9 cellular contexts compared by ENCODE assay signal in genomic region chr6:30130887-30131862, GRCh38. TPM values are rescaled to one million over a fixed set of nuclear protein-coding genes. Genes with fewer than 3 reads are reported as not detected.
A peak's percentile ranks its signal among the peaks of the same experiment; 100 is the strongest.
DNase-seq lines count a peak whose midpoint lies in the region; ATAC-seq and TF ChIP-seq lines count a peak whose summit lies in the region.
"Had no signal": no experiment of that assay in that cellular context is flagged by ENCODE, and none has a peak within 500 bp of the region (broad histone marks: within the 10 kb centered on the region; RNA-seq: fewer than 3 reads in every experiment).

No MANE protein-coding gene starts in this region.

- H3K4me3 Mint-ChIP-seq in activated CD4-positive, alpha-beta T cell treated with anti-CD3 and anti-CD28 coated beads, Interleukin-2, amount 10 ng/mL, durations not matched to agents 24 days and 14 days: peak overlapping the region; percentile 2

- peak overlapping the region in 1 of 2 donors; percentile 72 for H3K9ac ChIP-seq in colonic mucosa (ENCODE audit: low read depth in 2 of 2, low read length in 2 of 2)

- ATAC-seq in HG02938 (IDR thresholded peaks at IDR 0.05; ENCODE audit: unreplicated experiment) (peak; percentile 65), left lung (peak; percentile 91), GM21737 (IDR thresholded peaks at IDR 0.05; ENCODE audit: unreplicated experiment) (no peak)

- H3K36me3 Mint-ChIP-seq in activated CD4-positive, alpha-beta T cell treated with anti-CD3 and anti-CD28 coated beads, Interleukin-2, amount 10 ng/mL, durations not matched to agents 24 days and 14 days (ENCODE audit: low read depth): no peaks in the 10 kb centered on the region

- H3K9me3 ChIP-seq in colonic mucosa: no peaks in the 10 kb centered on the region
- H3K9me3 ChIP-seq in left lung: no peaks in the 10 kb centered on the region

- H3K27me3 ChIP-seq in colonic mucosa (no peaks in the 10 kb centered on the region), left lung (peaks cover 25 to 83% of the 10 kb centered on the region in 2 donors)

- H3K27ac ChIP-seq in colonic mucosa (peak overlapping the region; percentile 84), left lung (peak overlapping the region in 1 of 2 donors; percentile 34)

- H3K36me3 ChIP-seq in colonic mucosa (no peaks in the 10 kb centered on the region), left lung (no peaks in the 10 kb centered on the region)

- H3K4me1 ChIP-seq in colonic mucosa (peaks cover 6% of the 10 kb centered on the region), left lung (peaks cover 0 to 12% of the 10 kb centered on the region in 2 donors)

- H3K9me3 Mint-ChIP-seq in activated CD4-positive, alpha-beta T cell treated with anti-CD3 and anti-CD28 coated beads, Interleukin-2, amount 10 ng/mL, durations not matched to agents 24 days and 14 days: no peaks in the 10 kb centered on the region

- no peak overlapping the region for H3K27ac Mint-ChIP-seq in activated CD4-positive, alpha-beta T cell treated with anti-CD3 and anti-CD28 coated beads, Interleukin-2, amount 10 ng/mL, durations not matched to agents 24 days and 14 days

- no peak overlapping the region for H3K4me3 ChIP-seq in colonic mucosa
- H3K4me3 ChIP-seq in left lung: no peak overlapping the region

- peaks cover 19% of the 10 kb centered on the region for H3K4me1 Mint-ChIP-seq in activated CD4-positive, alpha-beta T cell treated with anti-CD3 and anti-CD28 coated beads, Interleukin-2, amount 10 ng/mL, durations not matched to agents 24 days and 14 days

- TF ChIP-seq CTCF in colonic mucosa (IDR thresholded peaks at IDR 0.05): peak; percentile 97
- TF ChIP-seq CTCF in left lung (IDR thresholded peaks at IDR 0.05): peak; percentile 88 to 99

- peaks cover 60% of the 10 kb centered on the region for H3K27me3 Mint-ChIP-seq in activated CD4-positive, alpha-beta T cell treated with anti-CD3 and anti-CD28 coated beads, Interleukin-2, amount 10 ng/mL, durations not matched to agents 24 days and 14 days

- intact Hi-C loops in activated CD4-positive, alpha-beta T cell treated with anti-CD3 and anti-CD28 coated beads, Interleukin-2, amount 10 ng/mL, durations not matched to agents 24 days and 14 days (cut with micrococcal nuclease): loop anchor here (1.0 to 2.0 kb wide), 3 partner anchors 28 to 282 kb away; no protein-coding TSS in a partner anchor
- intact Hi-C loops in colonic mucosa (cut with DNase I): loop anchor here (2.0 kb wide), 1 partner anchor 26 kb away; no protein-coding TSS in a partner anchor
- intact Hi-C loops in left lung (cut with DNase I): no loop called here

- DNase-seq in EL (peak; percentile 80), NCI-H69 (lab: John Stamatoyannopoulos, UW) (peak; percentile 90), colonic mucosa (peak; percentile 78), left lung (peak in 1 of 2 donors; percentile 67)
- DNase-seq in activated CD4-positive, alpha-beta T cell treated with anti-CD3 and anti-CD28 coated beads, Interleukin-2, amount 10 ng/mL, durations not matched to agents 24 days and 14 days: peak; percentile 91
- peak; percentile 26 to 66 for DNase-seq in stimulated activated CD4-positive, alpha-beta T cell treated with anti-CD3 and anti-CD28 coated beads, Interleukin-4, amount 100 ng/mL, for 4 hours

RNA-seq across cellular contexts. Expression of gene TRIM40, which starts 4.8 kb away (rescaled TPM):
- not detected in 2 replicates for total RNA-seq in activated CD4-positive, alpha-beta T cell treated with anti-CD3 and anti-CD28 coated beads, Interleukin-2, amount 10 ng/mL, durations not matched to agents 24 days and 14 days
- total RNA-seq in colonic mucosa (10 to 100 TPM; 10.7 to 17.0 TPM), left lung (not detected)

RNA-seq across cellular contexts. Expression of gene TRIM31, which starts 18.3 kb away (rescaled TPM):
- 0.09 TPM in 1 of 2 replicates, not detected in the other for total RNA-seq in activated CD4-positive, alpha-beta T cell treated with anti-CD3 and anti-CD28 coated beads, Interleukin-2, amount 10 ng/mL, durations not matched to agents 24 days and 14 days
- total RNA-seq in colonic mucosa (10 to 100 TPM; 44.4 to 51.2 TPM), left lung (under 1 TPM; 0.39 to 0.99 TPM)

RNA-seq across cellular contexts. Expression of gene TRIM10, which starts 29.8 kb away (rescaled TPM):
- total RNA-seq in activated CD4-positive, alpha-beta T cell treated with anti-CD3 and anti-CD28 coated beads, Interleukin-2, amount 10 ng/mL, durations not matched to agents 24 days and 14 days: 0.07 and 0.09 TPM in 2 replicates
- total RNA-seq in colonic mucosa: 1 to 10 TPM; 3.8 to 3.9 TPM
- not detected for total RNA-seq in left lung

RNA-seq across cellular contexts. Expression of gene TRIM15, which starts 32.2 kb away (rescaled TPM):
- total RNA-seq in activated CD4-positive, alpha-beta T cell treated with anti-CD3 and anti-CD28 coated beads, Interleukin-2, amount 10 ng/mL, durations not matched to agents 24 days and 14 days: 0.24 and 0.65 TPM in 2 replicates
- total RNA-seq in colonic mucosa (10 to 100 TPM; 26.8 to 47.3 TPM), left lung (not detected)
- total RNA-seq: mononuclear cell had no signal

RNA-seq across cellular contexts. Expression of gene RNF39, which starts 55.6 kb away (rescaled TPM):
- not detected in 2 replicates for total RNA-seq in activated CD4-positive, alpha-beta T cell treated with anti-CD3 and anti-CD28 coated beads, Interleukin-2, amount 10 ng/mL, durations not matched to agents 24 days and 14 days
- total RNA-seq in colonic mucosa: 1 to 10 TPM in 1 of 2 donors, under 1 TPM in 1; 0.93 to 1.6 TPM
- total RNA-seq in left lung: 1 to 10 TPM; 2.7 to 3.2 TPM
- total RNA-seq: mononuclear cell had no signal

Comparison
In these comparisons a context has a peak if more than half of its experiments do, and no peak if none do; other contexts are left out.
1. RNA of gene TRIM40, which starts 4.8 kb away (total RNA-seq): 10.7 to 17.0 TPM in colonic mucosa; not detected in left lung and not detected in activated CD4-positive, alpha-beta T cell treated with anti-CD3 and anti-CD28 coated beads, Interleukin-2, amount 10 ng/mL, durations not matched to agents 24 days and 14 days; every median in the first group is over 10 times any median in the second.
2. RNA of gene TRIM31, which starts 18.3 kb away (total RNA-seq): 44.4 to 51.2 TPM in colonic mucosa; 0.39 to 0.99 TPM in left lung and 0.09 TPM in activated CD4-positive, alpha-beta T cell treated with anti-CD3 and anti-CD28 coated beads, Interleukin-2, amount 10 ng/mL, durations not matched to agents 24 days and 14 days; every median in the first group is over 10 times any median in the second.
3. intact Hi-C loops: an anchor here in activated CD4-positive, alpha-beta T cell treated with anti-CD3 and anti-CD28 coated beads, Interleukin-2, amount 10 ng/mL, durations not matched to agents 24 days and 14 days (1.0 to 2.0 kb wide) and colonic mucosa (2.0 kb wide); none called in left lung.